Comparison of ENCODE assay signal across 31 cellular contexts in the genomic region with DNA sequence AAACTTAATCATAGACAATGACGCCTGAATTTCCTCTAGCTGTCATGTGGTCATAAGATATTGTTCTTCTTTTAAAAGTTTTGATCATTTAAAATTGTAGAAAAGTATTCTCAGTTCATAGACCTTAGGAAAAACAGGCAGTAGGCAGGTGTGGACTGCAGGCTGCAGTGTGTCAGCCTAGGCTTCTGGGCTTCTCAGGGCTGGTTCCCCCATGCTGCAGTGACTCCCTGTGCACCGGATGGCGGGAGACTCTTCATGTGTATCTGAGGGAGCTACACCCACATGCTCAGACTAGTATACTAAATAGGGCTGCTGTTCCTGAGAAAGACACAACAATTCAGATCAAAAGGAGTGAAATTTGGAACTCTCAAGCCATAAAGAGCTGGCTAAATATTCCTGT.
"Had no signal": no experiment of that assay in that cellular context is flagged by ENCODE, and none has a peak within 500 bp of the region (broad histone marks: within the 10 kb centered on the region; RNA-seq: fewer than 3 reads in every experiment).

No MANE protein-coding gene starts in this region.

- H3K4me3 ChIP-seq: K562, PC-9 had no signal

- DNase-seq: activated CD4-positive, alpha-beta memory T cell treated with anti-CD3 and anti-CD28 coated beads, Interleukin-2, amount 10 ng/mL, durations not matched to agents 7 days and 5 days; activated CD4-positive, alpha-beta T cell treated with anti-CD3 and anti-CD28 coated beads for 1 hour; activated CD4-positive, alpha-beta T cell treated with anti-CD3 and anti-CD28 coated beads for 48 hours; activated CD4-positive, CD25-positive, alpha-beta regulatory T cell; activated CD8-positive, alpha-beta memory T cell treated with anti-CD3 and anti-CD28 coated beads for 24 hours; activated CD8-positive, alpha-beta memory T cell treated with anti-CD3 and anti-CD28 coated beads, Interleukin-2, amount 10 ng/mL, durations not matched to agents 7 days and 5 days; activated CD8-positive, alpha-beta memory T cell treated with anti-CD3 and anti-CD28 coated beads, Interleukin-2, amount 50 U/mL, for 48 hours; activated effector memory CD4-positive, alpha-beta T cell treated with Interleukin-2 at 50 U/mL for 16 hours; activated naive CD4-positive, alpha-beta T cell treated with anti-CD3 and anti-CD28 coated beads, Interleukin-2, amount 10 ng/mL, durations not matched to agents 7 days and 5 days; activated T-cell treated with anti-CD3 and anti-CD28 coated beads, Interleukin-2, amount 50 U/mL, for 48 hours; amniotic stem cell; aorta; brain microvascular endothelial cell; NCI-H1048; NCI-H1105 treated with DMSO at 0.1 percent for 48 hours; NCI-H1436 treated with DMSO at 0.1 percent for 48 hours; NCI-H1694 treated with DMSO at 0.1 percent for 48 hours; NCI-H2029; NCI-H345; NCI-H510A; NCI-H526; NCI-H748 treated with DMSO at 0.1 percent for 48 hours; PC-9; SW 1271; T-helper 1 cell; T-helper 2 cell; T-helper 9 cell; WERI-Rb-1 had no signal

- ATAC-seq: activated CD8-positive, alpha-beta memory T cell treated with anti-CD3 and anti-CD28 coated beads, Interleukin-2, amount 10 ng/mL, durations not matched to agents 7 days and 5 days; K562; Right ventricle myocardium inferior had no signal

- H3K27ac ChIP-seq: brain microvascular endothelial cell, PC-9, WERI-Rb-1 had no signal

- H3K27me3 ChIP-seq: brain microvascular endothelial cell had no signal

- H3K4me2 ChIP-seq: PC-9 had no signal

- FAIRE-seq: K562, RCC 7860 had no signal

- H2AFZ ChIP-seq: PC-9 had no signal
